ENCODE assay signal across 14 cellular contexts in the genomic region with DNA sequence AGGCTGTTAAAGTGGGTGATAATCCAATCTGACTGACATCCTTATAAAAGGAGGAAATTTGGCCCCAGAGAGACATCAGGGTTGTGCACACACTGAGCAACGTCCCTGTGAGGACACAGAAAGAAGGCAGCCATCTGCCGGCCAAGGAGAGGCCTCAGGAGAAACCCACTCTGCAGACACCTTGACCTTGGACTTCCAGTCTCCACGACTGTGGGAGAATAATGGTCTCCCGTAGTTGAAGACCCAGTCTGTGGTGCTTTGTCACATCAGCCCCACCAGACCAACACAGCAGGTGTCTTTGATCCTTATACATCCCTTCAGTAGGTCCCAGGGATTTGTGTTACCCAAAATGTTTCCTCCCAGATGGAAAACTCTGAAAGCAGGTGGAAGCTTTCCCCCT. TPM values are rescaled to one million over a fixed set of nuclear protein-coding genes. Genes with fewer than 3 reads are reported as not detected.
DNase-seq lines count a peak whose midpoint lies in the region; ATAC-seq, FAIRE-seq and TF ChIP-seq lines count a peak whose summit lies in the region.
"Had no signal": no experiment of that assay in that cellular context is flagged by ENCODE, and none has a peak within 500 bp of the region (broad histone marks: within the 10 kb centered on the region; RNA-seq: fewer than 3 reads in every experiment).

No MANE protein-coding gene starts in this region.

- WGBS in HepG2 (ENCODE audit: low lambda C conversion rate), result 13% methylated on average over 3 of the region's 4 CpGs
- WGBS in right lobe of liver (ENCODE audit: insufficient coverage, low coverage, low lambda C conversion rate, missing lambda C conversion rate), result 14% methylated on average over 2 of the region's 4 CpGs
- 41 to 59% methylated on average over 4 of the region's 4 CpGs for WGBS in testis, 2 donors

- TF ChIP-seq POLR2A in HepG2 (IDR thresholded peaks at IDR 0.05; ENCODE audit: insufficient read depth in 1 of 2, low read depth in 2 of 2, low read length in 2 of 2) (no peak), right lobe of liver (IDR thresholded peaks at IDR 0.05) (no peak), Peyer's patch (IDR thresholded peaks at IDR 0.05) (no peak), testis (IDR thresholded peaks at IDR 0.05) (no peak)

- no peak overlapping the region for H2AFZ ChIP-seq in HepG2 (ENCODE audit: low read length)
- H2AFZ ChIP-seq: GM23248 had no signal

- no peaks in the 10 kb centered on the region for H3K36me3 ChIP-seq in HepG2 (replicated peaks in 1 of 2; ENCODE audit: control insufficient read depth in 1 of 2, insufficient read depth in 2 of 2, low read length in 2 of 2)
- H3K36me3 ChIP-seq in right lobe of liver, result no peaks in the 10 kb centered on the region
- no peaks in the 10 kb centered on the region for H3K36me3 ChIP-seq in Peyer's patch
- no peaks in the 10 kb centered on the region for H3K36me3 ChIP-seq in testis (ENCODE audit: low read depth, missing control alignments)
- H3K36me3 ChIP-seq: BLaER1 treated with 17β-estradiol and CSF1 and Interleukin-3, amounts not matched to agents 10 nM and 100 nM had no signal

- no peak for TF ChIP-seq RAD21 in HepG2 (CRISPR knock-in tag; IDR thresholded peaks at IDR 0.05)

- no peak overlapping the region for H3K9ac ChIP-seq in HepG2 (ENCODE audit: insufficient read depth, low read depth, low read length)
- H3K9ac ChIP-seq: BLaER1 treated with 17β-estradiol and CSF1 and Interleukin-3, amounts not matched to agents 10 nM and 100 nM; GM23248 had no signal

- H3K4me3 ChIP-seq in HepG2 (replicated peaks in 1 of 3; ENCODE audit: insufficient read depth in 1 of 3, low read depth in 2 of 3, low read length in 3 of 3) (peak overlapping the region in 1 of 3 experiments; percentile 23; a peak in 1 of 6 replicates), right lobe of liver (no peak overlapping the region), Peyer's patch (no peak overlapping the region), testis (no peak overlapping the region)
- H3K4me3 ChIP-seq: BLaER1 treated with 17β-estradiol and CSF1 and Interleukin-3, amounts not matched to agents 10 nM and 100 nM; GM23248 had no signal

- no peaks in the 10 kb centered on the region for H4K20me1 ChIP-seq in HepG2 (ENCODE audit: insufficient read depth, low read length)
- H4K20me1 ChIP-seq: BLaER1 treated with 17β-estradiol and CSF1 and Interleukin-3, amounts not matched to agents 10 nM and 100 nM had no signal

- no peak for TF ChIP-seq EP300 in HepG2 (IDR thresholded peaks at IDR 0.05; ENCODE audit: low read depth in 2 of 2, low read length in 2 of 2)
- no peak for TF ChIP-seq EP300 in HepG2 (CRISPR knock-in tag; IDR thresholded peaks at IDR 0.05; ENCODE audit: borderline replicate concordance)

- ATAC-seq in HepG2 (no peak), right lobe of liver (no peak), GM19455 (IDR thresholded peaks at IDR 0.05; ENCODE audit: unreplicated experiment) (no peak)
- ATAC-seq: CD8-positive, alpha-beta T cell had no signal

- H3K9me3 ChIP-seq in HepG2 (ENCODE audit: low read length), result no peaks in the 10 kb centered on the region
- no peaks in the 10 kb centered on the region for H3K9me3 ChIP-seq in right lobe of liver
- no peaks in the 10 kb centered on the region for H3K9me3 ChIP-seq in Peyer's patch
- no peaks in the 10 kb centered on the region for H3K9me3 ChIP-seq in testis
- H3K9me3 ChIP-seq: BLaER1 treated with 17β-estradiol and CSF1 and Interleukin-3, amounts not matched to agents 10 nM and 100 nM had no signal

- no TSS peak for BruUV-seq in HepG2 (replicated peaks; lab: Mats Ljungman, UMichigan)

- in situ Hi-C loops in HepG2 (cut with HindIII; ENCODE audit: extremely low pct_ligation_motif_present, low pct_unique_long_range_greater_than_20kb), result no loop called here

- POLR2A ChIA-PET in HepG2 (lab: Yijun Ruan, JAX), result interaction anchor here (1.1 to 2.3 kb wide), 2 partner anchors 16 to 171 kb away, joined by 3 to 13 read pairs; a partner anchor contains a TSS

- H3K4me1 ChIP-seq in HepG2 (ENCODE audit: insufficient read depth, low read length), result peaks cover 27% of the 10 kb centered on the region
- H3K4me1 ChIP-seq in right lobe of liver, result peaks cover 0 to 7% (median 0%) of the 10 kb centered on the region in 4 donors
- peaks cover 0 to 4% (median under 1%) of the 10 kb centered on the region in 4 donors for H3K4me1 ChIP-seq in Peyer's patch
- peaks cover 3% of the 10 kb centered on the region for H3K4me1 ChIP-seq in testis

- H3K27ac ChIP-seq in HepG2 (ENCODE audit: extremely low read length, insufficient read depth, low read length) (no peak overlapping the region), right lobe of liver (no peak overlapping the region), Peyer's patch (no peak overlapping the region), testis (no peak overlapping the region)
- H3K27ac ChIP-seq: BLaER1 treated with 17β-estradiol and CSF1 and Interleukin-3, amounts not matched to agents 10 nM and 100 nM; GM23248 had no signal

- FAIRE-seq in HepG2 (lab: Jason Lieb, UNC), result no peak
- FAIRE-seq: G401.6, GM12891, GM19239 had no signal

- no peak for TF ChIP-seq CTCF in HepG2 (CRISPR knock-in tag; IDR thresholded peaks at IDR 0.05)
- TF ChIP-seq CTCF in right lobe of liver (IDR thresholded peaks at IDR 0.05), result no peak
- TF ChIP-seq CTCF in Peyer's patch (IDR thresholded peaks at IDR 0.05), result no peak
- no peak for TF ChIP-seq CTCF in testis (IDR thresholded peaks at IDR 0.05)

- no peak for DNase-seq in HepG2 (ENCODE audit: low spot score)
- no peak for DNase-seq in right lobe of liver
- DNase-seq in RPMI8226, result peak; percentile 12
- peak; percentile 13 for DNase-seq in ecto neural progenitor cell (ENCODE audit: low spot score)
- DNase-seq in Peyer's patch, result no peak
- DNase-seq in testis, result no peak
- DNase-seq: Calu3; CD8-positive, alpha-beta T cell; GM23248 had no signal

- CTCF ChIA-PET in HepG2 (lab: Yijun Ruan, JAX; ENCODE audit: low intra/inter-chr PET ratio, low total read pairs), result no interaction called here

- no peaks in the 10 kb centered on the region for H3K79me2 ChIP-seq in HepG2 (ENCODE audit: insufficient read depth, low read length)

- peak overlapping the region; percentile 58; the same call in 1 of the 2 replicates for H3K4me2 ChIP-seq in HepG2 (ENCODE audit: low read depth, low read length)
- H3K4me2 ChIP-seq: BLaER1 treated with 17β-estradiol and CSF1 and Interleukin-3, amounts not matched to agents 10 nM and 100 nM had no signal

- H3K27me3 ChIP-seq in HepG2 (ENCODE audit: control insufficient read depth in 1 of 2, insufficient read depth in 2 of 2, low read length in 2 of 2) (no peaks in the 10 kb centered on the region; a peak in 1 of 5 replicates), right lobe of liver (no peaks in the 10 kb centered on the region), Peyer's patch (no peaks in the 10 kb centered on the region), testis (no peaks in the 10 kb centered on the region)
- H3K27me3 ChIP-seq: BLaER1 treated with 17β-estradiol and CSF1 and Interleukin-3, amounts not matched to agents 10 nM and 100 nM had no signal

- intact Hi-C loops in HepG2 (cut with micrococcal nuclease; ENCODE audit: unreplicated experiment) (no loop called here), right lobe of liver (cut with DNase I) (no loop called here), testis (cut with DNase I; ENCODE audit: low total_unique reads) (no loop called here)

RNA-seq across cellular contexts. Expression of a gene that starts 4.2 kb away (rescaled TPM):
- 2.5 and 3.3 TPM in 2 replicates for total RNA-seq in HepG2 (2016; rRNA removed; fragmentation: Illumina TruSeq; extraction: Trizol)
- 0.35 and 0.71 TPM in 2 replicates for total RNA-seq in HepG2 (2016; cell fraction: cytosol; rRNA removed; fragmentation: Illumina TruSeq; extraction: Trizol; ENCODE audit: low read depth)
- 2.5 and 2.7 TPM in 2 replicates for total RNA-seq in HepG2 (2016; cell fraction: insoluble cytoplasmic fraction; rRNA removed; fragmentation: Illumina TruSeq; extraction: Trizol)
- 1.2 and 1.7 TPM in 2 replicates for total RNA-seq in HepG2 (2016; cell fraction: membrane; rRNA removed; fragmentation: Illumina TruSeq; extraction: Trizol)
- total RNA-seq in HepG2 (2016; cell fraction: nucleus; rRNA removed; fragmentation: Illumina TruSeq; extraction: Trizol), result 1.7 and 3.3 TPM in 2 replicates
- polyA plus RNA-seq in HepG2 (2011; rRNA removed), result 1.1 and 1.5 TPM in 2 replicates
- 0.54 and 1.0 TPM in 2 replicates for polyA plus RNA-seq in HepG2 (2011; cell fraction: cytosol; rRNA removed)
- 0.63 and 1.3 TPM in 2 replicates for polyA plus RNA-seq in HepG2 (2011; cell fraction: nucleus; rRNA removed)
- polyA plus RNA-seq in HepG2 (2012), result 1.1 and 1.2 TPM in 2 replicates
- polyA plus RNA-seq in HepG2 (2016; cell fraction: cytosol; fragmentation: Illumina TruSeq; extraction: Trizol; ENCODE audit: low read depth), result 0.41 and 0.62 TPM in 2 replicates
- polyA plus RNA-seq in HepG2 (2016; cell fraction: insoluble cytoplasmic fraction; fragmentation: Illumina TruSeq; extraction: Trizol; ENCODE audit: low read depth), result 2.8 and 2.9 TPM in 2 replicates
- 0.46 and 0.74 TPM in 2 replicates for polyA plus RNA-seq in HepG2 (2016; cell fraction: membrane; fragmentation: Illumina TruSeq; extraction: Trizol; ENCODE audit: low read depth)
- polyA plus RNA-seq in HepG2 (2016; cell fraction: nucleus; fragmentation: Illumina TruSeq; extraction: Trizol; ENCODE audit: insufficient read depth, low read depth), result 3.3 and 3.5 TPM in 2 replicates
- 0.10 and 0.16 TPM in 2 replicates for polyA minus RNA-seq in HepG2 (2011; rRNA and poly(A)+ RNA removed; ENCODE audit: low replicate concordance)
- 0.40 and 0.70 TPM in 2 replicates for polyA minus RNA-seq in HepG2 (2011; cell fraction: cytosol; rRNA and poly(A)+ RNA removed)
- polyA minus RNA-seq in HepG2 (2011; cell fraction: nucleus; rRNA and poly(A)+ RNA removed), result 1.8 and 3.1 TPM in 2 replicates
- 1 to 10 TPM; 1.7 to 2.7 (median 1.9) TPM for total RNA-seq in right lobe of liver
- 1 to 10 TPM in 3 of 4 donors, not detected in 1; 1.9 to 4.4 (median 2.5) TPM for total RNA-seq in Peyer's patch
- total RNA-seq in testis, result 1 to 10 TPM; 7.3 to 9.3 TPM
- 9.3 TPM for polyA plus RNA-seq in testis (ENCODE audit: insufficient read depth, low read depth, low replicate concordance)

RNA-seq across cellular contexts. Expression of a gene that starts 16.0 kb away (rescaled TPM):
- total RNA-seq in HepG2 (2016; rRNA removed; fragmentation: Illumina TruSeq; extraction: Trizol) (13.9 and 29.9 TPM in 2 replicates), right lobe of liver (10 to 100 TPM; 13.0 to 35.4 (median 20.2) TPM), Peyer's patch (100 to 1,000 TPM in 1 of 4 donors, 10 to 100 TPM in 3; 64.4 to 116 (median 94.7) TPM), testis (100 to 1,000 TPM in 1 of 2 donors, 10 to 100 TPM in 1; 57.8 to 115 TPM)
- total RNA-seq in HepG2 (2016; cell fraction: cytosol; rRNA removed; fragmentation: Illumina TruSeq; extraction: Trizol; ENCODE audit: low read depth), result 12.1 and 12.6 TPM in 2 replicates
- total RNA-seq in HepG2 (2016; cell fraction: insoluble cytoplasmic fraction; rRNA removed; fragmentation: Illumina TruSeq; extraction: Trizol), result 18.2 and 31.9 TPM in 2 replicates
- total RNA-seq in HepG2 (2016; cell fraction: membrane; rRNA removed; fragmentation: Illumina TruSeq; extraction: Trizol), result 17.4 and 19.9 TPM in 2 replicates
- total RNA-seq in HepG2 (2016; cell fraction: nucleus; rRNA removed; fragmentation: Illumina TruSeq; extraction: Trizol), result 43.0 and 47.6 TPM in 2 replicates
- polyA plus RNA-seq in HepG2 (2011; rRNA removed) (45.4 and 46.3 TPM in 2 replicates), testis (ENCODE audit: insufficient read depth, low read depth, low replicate concordance) (70.6 TPM)
- 8.9 and 18.9 TPM in 2 replicates for polyA plus RNA-seq in HepG2 (2011; cell fraction: cytosol; rRNA removed)
- polyA plus RNA-seq in HepG2 (2011; cell fraction: nucleus; rRNA removed), result 109 and 139 TPM in 2 replicates
- 15.9 and 21.7 TPM in 2 replicates for polyA plus RNA-seq in HepG2 (2012)
- 10.5 and 13.5 TPM in 2 replicates for polyA plus RNA-seq in HepG2 (2016; cell fraction: cytosol; fragmentation: Illumina TruSeq; extraction: Trizol; ENCODE audit: low read depth)
- 14.7 and 18.5 TPM in 2 replicates for polyA plus RNA-seq in HepG2 (2016; cell fraction: insoluble cytoplasmic fraction; fragmentation: Illumina TruSeq; extraction: Trizol; ENCODE audit: low read depth)
- polyA plus RNA-seq in HepG2 (2016; cell fraction: membrane; fragmentation: Illumina TruSeq; extraction: Trizol; ENCODE audit: low read depth), result 14.4 and 16.8 TPM in 2 replicates
- polyA plus RNA-seq in HepG2 (2016; cell fraction: nucleus; fragmentation: Illumina TruSeq; extraction: Trizol; ENCODE audit: insufficient read depth, low read depth), result 104 and 105 TPM in 2 replicates
- 4.7 and 5.8 TPM in 2 replicates for polyA minus RNA-seq in HepG2 (2011; rRNA and poly(A)+ RNA removed; ENCODE audit: low replicate concordance)
- 3.8 and 6.8 TPM in 2 replicates for polyA minus RNA-seq in HepG2 (2011; cell fraction: cytosol; rRNA and poly(A)+ RNA removed)
- 23.4 and 29.6 TPM in 2 replicates for polyA minus RNA-seq in HepG2 (2011; cell fraction: nucleus; rRNA and poly(A)+ RNA removed)

RNA-seq across cellular contexts. Expression of a gene that starts 46.2 kb away (rescaled TPM):
- total RNA-seq in HepG2 (2016; rRNA removed; fragmentation: Illumina TruSeq; extraction: Trizol), result 109 and 151 TPM in 2 replicates
- total RNA-seq in HepG2 (2016; cell fraction: cytosol; rRNA removed; fragmentation: Illumina TruSeq; extraction: Trizol; ENCODE audit: low read depth), result 31.1 and 36.8 TPM in 2 replicates
- 113 and 146 TPM in 2 replicates for total RNA-seq in HepG2 (2016; cell fraction: insoluble cytoplasmic fraction; rRNA removed; fragmentation: Illumina TruSeq; extraction: Trizol)
- total RNA-seq in HepG2 (2016; cell fraction: membrane; rRNA removed; fragmentation: Illumina TruSeq; extraction: Trizol), result 32.8 and 39.5 TPM in 2 replicates
- total RNA-seq in HepG2 (2016; cell fraction: nucleus; rRNA removed; fragmentation: Illumina TruSeq; extraction: Trizol), result 90.9 and 99.5 TPM in 2 replicates
- polyA plus RNA-seq in HepG2 (2011; rRNA removed), result 17.7 and 17.9 TPM in 2 replicates
- 9.6 and 13.2 TPM in 2 replicates for polyA plus RNA-seq in HepG2 (2011; cell fraction: cytosol; rRNA removed)
- polyA plus RNA-seq in HepG2 (2011; cell fraction: nucleus; rRNA removed), result 19.9 and 27.1 TPM in 2 replicates
- 50.5 and 59.0 TPM in 2 replicates for polyA plus RNA-seq in HepG2 (2012)
- 4.4 and 5.6 TPM in 2 replicates for polyA plus RNA-seq in HepG2 (2016; cell fraction: cytosol; fragmentation: Illumina TruSeq; extraction: Trizol; ENCODE audit: low read depth)
- 99.4 and 99.8 TPM in 2 replicates for polyA plus RNA-seq in HepG2 (2016; cell fraction: insoluble cytoplasmic fraction; fragmentation: Illumina TruSeq; extraction: Trizol; ENCODE audit: low read depth)
- 8.6 and 10.6 TPM in 2 replicates for polyA plus RNA-seq in HepG2 (2016; cell fraction: membrane; fragmentation: Illumina TruSeq; extraction: Trizol; ENCODE audit: low read depth)
- 70.2 and 73.8 TPM in 2 replicates for polyA plus RNA-seq in HepG2 (2016; cell fraction: nucleus; fragmentation: Illumina TruSeq; extraction: Trizol; ENCODE audit: insufficient read depth, low read depth)
- 15.8 and 35.7 TPM in 2 replicates for polyA minus RNA-seq in HepG2 (2011; rRNA and poly(A)+ RNA removed; ENCODE audit: low replicate concordance)
- polyA minus RNA-seq in HepG2 (2011; cell fraction: cytosol; rRNA and poly(A)+ RNA removed), result 21.5 and 23.0 TPM in 2 replicates
- 73.8 and 95.2 TPM in 2 replicates for polyA minus RNA-seq in HepG2 (2011; cell fraction: nucleus; rRNA and poly(A)+ RNA removed)
- total RNA-seq in right lobe of liver, result 10 to 100 TPM; 23.0 to 93.5 (median 39.3) TPM
- 10 to 100 TPM; 45.4 to 69.0 (median 61.7) TPM for total RNA-seq in Peyer's patch
- total RNA-seq in testis, result 100 to 1,000 TPM; 143 TPM
- polyA plus RNA-seq in testis (ENCODE audit: insufficient read depth, low read depth, low replicate concordance), result 85.8 TPM

RNA-seq across cellular contexts. Expression of a gene that starts 47.1 kb away (rescaled TPM):
- 78.3 and 291 TPM in 2 replicates for total RNA-seq in HepG2 (2016; rRNA removed; fragmentation: Illumina TruSeq; extraction: Trizol)
- total RNA-seq in HepG2 (2016; cell fraction: cytosol; rRNA removed; fragmentation: Illumina TruSeq; extraction: Trizol; ENCODE audit: low read depth), result 8.5 and 9.3 TPM in 2 replicates
- total RNA-seq in HepG2 (2016; cell fraction: insoluble cytoplasmic fraction; rRNA removed; fragmentation: Illumina TruSeq; extraction: Trizol), result 71.9 and 282 TPM in 2 replicates
- total RNA-seq in HepG2 (2016; cell fraction: membrane; rRNA removed; fragmentation: Illumina TruSeq; extraction: Trizol), result 38.8 and 42.6 TPM in 2 replicates
- 173 and 188 TPM in 2 replicates for total RNA-seq in HepG2 (2016; cell fraction: nucleus; rRNA removed; fragmentation: Illumina TruSeq; extraction: Trizol)
- polyA plus RNA-seq in HepG2 (2011; rRNA removed), result 60.8 and 61.3 TPM in 2 replicates
- polyA plus RNA-seq in HepG2 (2011; cell fraction: cytosol; rRNA removed), result 27.3 and 38.0 TPM in 2 replicates
- polyA plus RNA-seq in HepG2 (2011; cell fraction: nucleus; rRNA removed), result 184 and 204 TPM in 2 replicates
- 121 and 128 TPM in 2 replicates for polyA plus RNA-seq in HepG2 (2012)
- 4.6 and 5.8 TPM in 2 replicates for polyA plus RNA-seq in HepG2 (2016; cell fraction: cytosol; fragmentation: Illumina TruSeq; extraction: Trizol; ENCODE audit: low read depth)
- 116 and 145 TPM in 2 replicates for polyA plus RNA-seq in HepG2 (2016; cell fraction: insoluble cytoplasmic fraction; fragmentation: Illumina TruSeq; extraction: Trizol; ENCODE audit: low read depth)
- polyA plus RNA-seq in HepG2 (2016; cell fraction: membrane; fragmentation: Illumina TruSeq; extraction: Trizol; ENCODE audit: low read depth), result 16.5 and 18.3 TPM in 2 replicates
- 242 and 248 TPM in 2 replicates for polyA plus RNA-seq in HepG2 (2016; cell fraction: nucleus; fragmentation: Illumina TruSeq; extraction: Trizol; ENCODE audit: insufficient read depth, low read depth)
- polyA minus RNA-seq in HepG2 (2011; rRNA and poly(A)+ RNA removed; ENCODE audit: low replicate concordance), result 192 and 202 TPM in 2 replicates
- polyA minus RNA-seq in HepG2 (2011; cell fraction: cytosol; rRNA and poly(A)+ RNA removed), result 80.6 and 107 TPM in 2 replicates
- polyA minus RNA-seq in HepG2 (2011; cell fraction: nucleus; rRNA and poly(A)+ RNA removed), result 280 and 289 TPM in 2 replicates
- 100 to 1,000 TPM in 4 of 6 experiments, 10 to 100 TPM in 2; 86.7 to 212 (median 113) TPM for total RNA-seq in right lobe of liver
- 1,000 to 10,000 TPM in 1 of 4 donors, 100 to 1,000 TPM in 3; 285 to 1,432 (median 485) TPM for total RNA-seq in Peyer's patch
- total RNA-seq in testis, result 100 to 1,000 TPM; 310 to 377 TPM
- polyA plus RNA-seq in testis (ENCODE audit: insufficient read depth, low read depth, low replicate concordance), result 186 TPM

Comparison
In these comparisons a context has a peak if more than half of its experiments do, and no peak if none do; other contexts are left out.
1. DNase-seq: peak in RPMI8226 (single experiment) and ecto neural progenitor cell (single experiment); none in HepG2 (single experiment), right lobe of liver (0 of 3), Peyer's patch (0 of 3) and testis (single experiment).